26 cellular contexts compared by ENCODE assay signal in the genomic region with DNA sequence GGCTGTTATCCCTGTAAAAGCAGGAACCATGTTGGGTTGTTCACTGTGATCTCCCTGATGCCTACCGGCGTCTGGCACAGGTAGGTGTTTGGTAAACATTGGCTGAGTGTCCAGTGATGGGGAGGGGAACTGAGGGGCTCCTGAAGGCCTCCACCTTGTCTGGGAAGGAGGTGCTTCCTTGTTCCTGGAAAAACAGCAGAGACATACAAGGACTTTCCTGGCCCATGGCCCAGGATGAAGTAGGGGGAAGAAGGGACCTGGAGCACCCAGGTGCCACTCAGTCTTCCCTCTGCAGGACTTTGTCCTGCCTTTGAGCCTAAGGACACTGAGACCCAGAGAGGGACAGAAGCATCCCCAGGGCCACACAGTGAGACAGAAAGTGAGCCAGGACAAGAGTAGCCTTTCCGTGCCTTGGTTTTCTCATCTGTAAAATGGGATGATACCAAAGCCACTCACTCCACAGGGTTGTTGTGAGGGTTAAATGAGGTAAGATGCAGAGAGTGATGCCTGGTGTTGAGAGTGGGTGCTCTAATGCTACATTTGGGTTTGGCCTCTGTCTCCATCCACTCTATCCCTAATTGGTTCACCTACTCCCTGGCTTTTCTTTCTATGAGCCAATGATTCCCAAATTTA. TPM values are rescaled to one million over a fixed set of nuclear protein-coding genes. Genes with fewer than 3 reads are reported as not detected.
DNase-seq lines count a peak whose midpoint lies in the region; TF ChIP-seq lines count a peak whose summit lies in the region.
"Had no signal": no experiment of that assay in that cellular context is flagged by ENCODE, and none has a peak within 500 bp of the region (broad histone marks: within the 10 kb centered on the region; RNA-seq: fewer than 3 reads in every experiment).

No MANE protein-coding gene starts in this region.

- 87% methylated on average over 3 of the region's 3 CpGs for WGBS in smooth muscle cell (ENCODE audit: low lambda C conversion rate)
- WGBS in esophagus muscularis mucosa, result 92% methylated on average over 3 of the region's 3 CpGs

- peak overlapping the region; percentile 83 for H3K4me2 ChIP-seq in BLaER1
- H3K4me2 ChIP-seq in smooth muscle cell, result peak overlapping the region; percentile 73

- intact Hi-C loops in esophagus muscularis mucosa (cut with DNase I), result no loop called here

- H3K4me3 ChIP-seq in BLaER1 (no peak overlapping the region), smooth muscle cell (no peak overlapping the region), esophagus muscularis mucosa (no peak overlapping the region)
- H3K4me3 ChIP-seq: cardiac muscle cell had no signal

- no peaks in the 10 kb centered on the region for H3K9me3 ChIP-seq in BLaER1
- no peaks in the 10 kb centered on the region for H3K9me3 ChIP-seq in smooth muscle cell (replicated peaks; ENCODE audit: low read depth)
- no peaks in the 10 kb centered on the region for H3K9me3 ChIP-seq in esophagus muscularis mucosa

- no peak overlapping the region for H3K4me3 Mint-ChIP-seq in mesothelial cell of epicardium
- H3K4me3 Mint-ChIP-seq: activated CD4-positive, alpha-beta memory T cell treated with anti-CD3 and anti-CD28 coated beads, Interleukin-2, amount 10 ng/mL, durations not matched to agents 7 days and 5 days; activated naive CD4-positive, alpha-beta T cell treated with anti-CD3 and anti-CD28 coated beads, Interleukin-2, amount 50 U/mL, for 24 hours; naive thymus-derived CD4-positive, alpha-beta T cell; stimulated activated memory B cell treated with anti-CD40 and anti-IgM and Interleukin-4, amounts not matched to agents 10 μg/mL and 1 μg/mL and 100 μg/mL, for 72 hours; T-helper 17 cell had no signal

- H3K27ac Mint-ChIP-seq in mesothelial cell of epicardium, result peak overlapping the region; percentile 93
- H3K27ac Mint-ChIP-seq: activated CD4-positive, alpha-beta memory T cell treated with anti-CD3 and anti-CD28 coated beads, Interleukin-2, amount 10 ng/mL, durations not matched to agents 7 days and 5 days; activated naive CD4-positive, alpha-beta T cell treated with anti-CD3 and anti-CD28 coated beads, Interleukin-2, amount 50 U/mL, for 24 hours; activated T-helper 2 cell treated with anti-CD3 and anti-CD28 coated beads, Interferon-gamma antibody, Interleukin-2, Interleukin-4, amounts not matched to agents 10 μg/mL and 5 μg/mL and 100 μg/mL, durations not matched to agents 14 hours and 24 hours and 36 hours; naive thymus-derived CD4-positive, alpha-beta T cell; stimulated activated memory B cell treated with anti-CD40 and anti-IgM and Interleukin-4, amounts not matched to agents 10 μg/mL and 1 μg/mL and 100 μg/mL, for 72 hours; T-helper 17 cell had no signal

- H3K9me3 Mint-ChIP-seq in mesothelial cell of epicardium, result no peaks in the 10 kb centered on the region
- H3K9me3 Mint-ChIP-seq: activated CD4-positive, alpha-beta memory T cell treated with anti-CD3 and anti-CD28 coated beads, Interleukin-2, amount 10 ng/mL, durations not matched to agents 7 days and 5 days; activated naive CD4-positive, alpha-beta T cell treated with anti-CD3 and anti-CD28 coated beads, Interleukin-2, amount 50 U/mL, for 24 hours; activated T-helper 2 cell treated with anti-CD3 and anti-CD28 coated beads, Interferon-gamma antibody, Interleukin-2, Interleukin-4, amounts not matched to agents 10 μg/mL and 5 μg/mL and 100 μg/mL, durations not matched to agents 14 hours and 24 hours and 36 hours had no signal

- H3K36me3 ChIP-seq in BLaER1 (no peaks in the 10 kb centered on the region), smooth muscle cell (ENCODE audit: low read depth) (no peaks in the 10 kb centered on the region), esophagus muscularis mucosa (no peaks in the 10 kb centered on the region)
- H3K36me3 ChIP-seq: cardiac muscle cell had no signal

- TF ChIP-seq CTCF in mesothelial cell of epicardium (IDR thresholded peaks at IDR 0.05; ENCODE audit: unreplicated experiment) (no peak), smooth muscle cell (IDR thresholded peaks at IDR 0.05; ENCODE audit: borderline replicate concordance, insufficient read depth, poor library complexity, severe bottlenecking) (no peak), GM20000 (IDR thresholded peaks at IDR 0.05; ENCODE audit: extremely low read depth, missing control alignments) (no peak), esophagus muscularis mucosa (IDR thresholded peaks at IDR 0.05) (no peak)

- H3K27ac ChIP-seq in BLaER1 (peak overlapping the region; percentile 52), smooth muscle cell (ENCODE audit: low read depth) (peak overlapping the region; percentile 74), esophagus muscularis mucosa (replicated peaks in 1 of 4) (peak overlapping the region in 1 of 4 donors; percentile 10)
- H3K27ac ChIP-seq: foreskin keratinocyte had no signal

- TF ChIP-seq POLR2A in esophagus muscularis mucosa (IDR thresholded peaks at IDR 0.05; ENCODE audit: low read depth), result no peak

- H3K79me2 ChIP-seq in smooth muscle cell (ENCODE audit: low read depth), result no peaks in the 10 kb centered on the region

- peak; percentile 100 for DNase-seq in NCI-H2029 (lab: John Stamatoyannopoulos, UW)
- DNase-seq in mesothelial cell of epicardium (ENCODE audit: low spot score in 2 of 2, unreplicated experiment in 2 of 2), result no peak
- no peak for DNase-seq in smooth muscle cell (lab: John Stamatoyannopoulos, UW; ENCODE audit: unreplicated experiment)
- no peak for DNase-seq in NCI-H128 (lab: John Stamatoyannopoulos, UW; ENCODE audit: unreplicated experiment)
- DNase-seq in GM20000 (ENCODE audit: low spot score), result no peak
- no peak for DNase-seq in esophagus muscularis mucosa (ENCODE audit: extremely low spot score)
- no peak for DNase-seq in epidermal melanocyte (ENCODE audit: insufficient read length, low spot score)
- DNase-seq: activated CD4-positive, alpha-beta memory T cell treated with anti-CD3 and anti-CD28 coated beads, Interleukin-2, amount 10 ng/mL, durations not matched to agents 7 days and 5 days; activated CD4-positive, alpha-beta T cell treated with anti-CD3 and anti-CD28 coated beads for 1 hour; C1 segment of cervical spinal cord; Calu3; Karpas-422; naive thymus-derived CD4-positive, alpha-beta T cell; NCI-H1436 treated with DMSO at 0.1 percent for 48 hours; NCI-H446; stimulated activated CD4-positive, alpha-beta T cell treated with anti-CD3 and anti-CD28 coated beads, Interleukin-4, amount 100 ng/mL, for 4 hours; T-helper 17 cell had no signal

- H3K36me3 Mint-ChIP-seq in mesothelial cell of epicardium, result no peaks in the 10 kb centered on the region
- H3K36me3 Mint-ChIP-seq: activated naive CD4-positive, alpha-beta T cell treated with anti-CD3 and anti-CD28 coated beads, Interleukin-2, amount 50 U/mL, for 24 hours; naive thymus-derived CD4-positive, alpha-beta T cell; stimulated activated memory B cell treated with anti-CD40 and anti-IgM and Interleukin-4, amounts not matched to agents 10 μg/mL and 1 μg/mL and 100 μg/mL, for 72 hours had no signal

- TF ChIP-seq EP300 in esophagus muscularis mucosa (IDR thresholded peaks at IDR 0.05), result no peak

- no peak overlapping the region for H3K9ac ChIP-seq in BLaER1
- no peak overlapping the region for H3K9ac ChIP-seq in smooth muscle cell (ENCODE audit: low read depth)

- peaks cover 12% of the 10 kb centered on the region for H3F3A ChIP-seq in smooth muscle cell (ENCODE audit: low read depth)

- H3K27me3 ChIP-seq in BLaER1 (no peaks in the 10 kb centered on the region), smooth muscle cell (ENCODE audit: low read depth) (no peaks in the 10 kb centered on the region), esophagus muscularis mucosa (peaks cover 0 to 10% (median under 1%) of the 10 kb centered on the region in 4 donors)

- H3K4me1 Mint-ChIP-seq in mesothelial cell of epicardium, result peaks cover 27% of the 10 kb centered on the region
- H3K4me1 Mint-ChIP-seq: activated CD4-positive, alpha-beta memory T cell treated with anti-CD3 and anti-CD28 coated beads, Interleukin-2, amount 10 ng/mL, durations not matched to agents 7 days and 5 days; activated naive CD4-positive, alpha-beta T cell treated with anti-CD3 and anti-CD28 coated beads, Interleukin-2, amount 50 U/mL, for 24 hours; naive thymus-derived CD4-positive, alpha-beta T cell; stimulated activated memory B cell treated with anti-CD40 and anti-IgM and Interleukin-4, amounts not matched to agents 10 μg/mL and 1 μg/mL and 100 μg/mL, for 72 hours had no signal

- H4K20me1 ChIP-seq in BLaER1, result no peaks in the 10 kb centered on the region
- H4K20me1 ChIP-seq in smooth muscle cell (ENCODE audit: low read depth), result no peaks in the 10 kb centered on the region

- no peak overlapping the region for H2AFZ ChIP-seq in smooth muscle cell (ENCODE audit: low read depth)

- H3K27me3 Mint-ChIP-seq in mesothelial cell of epicardium (ENCODE audit: low read depth), result peaks cover 18% of the 10 kb centered on the region
- H3K27me3 Mint-ChIP-seq: activated naive CD4-positive, alpha-beta T cell treated with anti-CD3 and anti-CD28 coated beads, Interleukin-2, amount 50 U/mL, for 24 hours; stimulated activated memory B cell treated with anti-CD40 and anti-IgM and Interleukin-4, amounts not matched to agents 10 μg/mL and 1 μg/mL and 100 μg/mL, for 72 hours had no signal

- H3K4me1 ChIP-seq in BLaER1 (peaks cover 68% of the 10 kb centered on the region), smooth muscle cell (ENCODE audit: low read depth) (peaks cover 11% of the 10 kb centered on the region), esophagus muscularis mucosa (peaks cover 12 to 22% (median 18%) of the 10 kb centered on the region in 4 donors)
- H3K4me1 ChIP-seq: foreskin keratinocyte had no signal

RNA-seq across cellular contexts. Expression of gene HEYL, which starts 6.1 kb away (rescaled TPM):
- total RNA-seq in mesothelial cell of epicardium, result 5.6 to 5.7 TPM (median 5.6 TPM) in 3 replicates
- 5.1 and 7.8 TPM in 2 replicates for total RNA-seq in smooth muscle cell
- polyA plus RNA-seq in smooth muscle cell, result 12.2 and 16.5 TPM in 2 replicates
- total RNA-seq in esophagus muscularis mucosa, result 1 to 10 TPM; 5.6 to 8.8 (median 8.4) TPM
- total RNA-seq: activated CD4-positive, alpha-beta memory T cell treated with anti-CD3 and anti-CD28 coated beads, Interleukin-2, amount 10 ng/mL, durations not matched to agents 7 days and 5 days; Daoy; foreskin keratinocyte had no signal

RNA-seq across cellular contexts. Expression of gene NT5C1A, which starts 26.4 kb away (rescaled TPM):
- total RNA-seq in mesothelial cell of epicardium (0.34 TPM in 1 of 3 replicates, not detected in the others), smooth muscle cell (not detected in 2 replicates), esophagus muscularis mucosa (under 1 TPM in 1 of 4 donors, not detected in 3; 0.26 TPM)
- not detected in 2 replicates for polyA plus RNA-seq in smooth muscle cell
- total RNA-seq: activated CD4-positive, alpha-beta memory T cell treated with anti-CD3 and anti-CD28 coated beads, Interleukin-2, amount 10 ng/mL, durations not matched to agents 7 days and 5 days; Calu3; cardiac muscle cell; Daoy; esophagus mucosa; foreskin keratinocyte had no signal
- polyA plus RNA-seq: foreskin keratinocyte; naive thymus-derived CD4-positive, alpha-beta T cell had no signal

RNA-seq across cellular contexts. Expression of gene HPCAL4, which starts 45.7 kb away (rescaled TPM):
- total RNA-seq in mesothelial cell of epicardium (0.54 to 0.69 TPM (median 0.60 TPM) in 3 replicates), smooth muscle cell (0.04 and 0.22 TPM in 2 replicates), esophagus muscularis mucosa (under 1 TPM in 2 of 4 donors, not detected in 2; 0.13 to 0.33 TPM)
- 0.17 TPM in 1 of 2 replicates, not detected in the other for polyA plus RNA-seq in smooth muscle cell
- total RNA-seq: Calu3, esophagus mucosa, foreskin keratinocyte, mesenteric fat pad had no signal
- polyA plus RNA-seq: foreskin keratinocyte had no signal
